Comparison of ENCODE assay signal across 37 cellular contexts in the genomic region with DNA sequence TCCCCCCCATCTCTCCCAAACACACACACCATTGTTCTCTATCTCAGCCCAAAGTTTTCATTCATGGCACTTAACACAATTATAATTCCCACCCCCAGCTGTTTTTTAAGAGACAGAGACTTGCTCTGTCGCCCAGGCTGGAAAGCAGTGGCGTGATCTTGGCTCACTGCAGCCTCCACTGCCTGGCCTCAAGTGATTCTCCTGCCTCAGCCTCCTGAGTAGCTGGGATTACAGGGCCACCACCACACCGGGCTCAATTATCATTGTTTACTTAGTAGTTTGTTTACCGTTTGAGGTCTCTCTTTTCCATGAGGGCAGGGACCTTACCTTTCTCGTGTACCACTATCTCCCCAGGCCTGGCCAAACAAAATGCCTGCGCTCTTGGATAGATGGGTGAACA.
"Had no signal": no experiment of that assay in that cellular context is flagged by ENCODE, and none has a peak within 500 bp of the region (broad histone marks: within the 10 kb centered on the region; RNA-seq: fewer than 3 reads in every experiment).

No MANE protein-coding gene starts in this region.

- H3K4me1 Mint-ChIP-seq: activated CD4-positive, alpha-beta memory T cell treated with anti-CD3 and anti-CD28 coated beads, Interleukin-2, amount 10 ng/mL, durations not matched to agents 7 days and 5 days; activated CD4-positive, alpha-beta T cell treated with anti-CD3 and anti-CD28 coated beads for 36 hours; activated CD4-positive, alpha-beta T cell treated with anti-CD3 and anti-CD28 coated beads, Interleukin-2, amount 10 ng/mL, durations not matched to agents 7 days and 5 days; activated CD8-positive, alpha-beta memory T cell treated with anti-CD3 and anti-CD28 coated beads, Interleukin-2, amount 10 ng/mL, durations not matched to agents 7 days and 5 days; activated naive CD4-positive, alpha-beta T cell treated with anti-CD3 and anti-CD28 coated beads, Interleukin-2, amount 10 ng/mL, durations not matched to agents 7 days and 5 days; activated naive CD4-positive, alpha-beta T cell treated with anti-CD3 and anti-CD28 coated beads, Interleukin-2, amount 50 U/mL, for 24 hours; activated naive CD8-positive, alpha-beta T cell treated with anti-CD3 and anti-CD28 coated beads, Interleukin-2, amount 10 ng/mL, durations not matched to agents 7 days and 5 days; activated naive CD8-positive, alpha-beta T cell treated with anti-CD3 and anti-CD28 coated beads, Interleukin-2, amount 50 U/mL, for 24 hours; brain; central memory CD8-positive, alpha-beta T cell; WTC11 had no signal

- H3K4me3 ChIP-seq: ascending aorta, cardiac muscle cell had no signal

- H3K9me3 Mint-ChIP-seq: activated CD4-positive, alpha-beta memory T cell treated with anti-CD3 and anti-CD28 coated beads, Interleukin-2, amount 10 ng/mL, durations not matched to agents 7 days and 5 days; activated CD4-positive, alpha-beta T cell treated with anti-CD3 and anti-CD28 coated beads, Interleukin-2, amount 10 ng/mL, durations not matched to agents 7 days and 5 days; activated naive CD4-positive, alpha-beta T cell treated with anti-CD3 and anti-CD28 coated beads, Interleukin-2, amount 10 ng/mL, durations not matched to agents 7 days and 5 days; activated naive CD4-positive, alpha-beta T cell treated with anti-CD3 and anti-CD28 coated beads, Interleukin-2, amount 50 U/mL, for 24 hours; activated naive CD8-positive, alpha-beta T cell treated with anti-CD3 and anti-CD28 coated beads, Interleukin-2, amount 10 ng/mL, durations not matched to agents 7 days and 5 days; activated naive CD8-positive, alpha-beta T cell treated with anti-CD3 and anti-CD28 coated beads, Interleukin-2, amount 50 U/mL, for 24 hours; activated T-cell treated with anti-CD3 and anti-CD28 coated beads, Interleukin-2, amount 50 U/mL, for 24 hours; activated T-helper 2 cell treated with anti-CD3 and anti-CD28 coated beads, Interferon-gamma antibody, Interleukin-2, Interleukin-4, amounts not matched to agents 10 μg/mL and 5 μg/mL and 100 μg/mL, durations not matched to agents 14 hours and 24 hours and 36 hours; brain; central memory CD8-positive, alpha-beta T cell; T-helper 1 cell treated with Interleukin-12 subunit alpha and Interleukin-12 subunit beta and Interleukin-4 antibody, amounts not matched to agents 30 μg/mL and 1 μg/mL, for 36 hours; T-helper 2 cell treated with Interferon-gamma antibody and Interleukin-4, amounts not matched to agents 5 μg/mL and 100 μg/mL, for 36 hours; WTC11 had no signal

- H3K9me3 ChIP-seq: ascending aorta had no signal

- ATAC-seq: activated CD4-positive, alpha-beta T cell treated with anti-CD3 and anti-CD28 coated beads for 36 hours; activated CD4-positive, CD25-positive, alpha-beta regulatory T cell treated with anti-CD3 and anti-CD28 coated beads, Interleukin-2, amount 50 U/mL, for 24 hours; activated CD8-positive, alpha-beta memory T cell treated with anti-CD3 and anti-CD28 coated beads, Interleukin-2, amount 10 ng/mL, durations not matched to agents 7 days and 5 days; activated CD8-positive, alpha-beta T cell treated with anti-CD3 and anti-CD28 coated beads, Interleukin-2, amount 10 ng/mL, durations not matched to agents 7 days and 5 days; activated naive CD8-positive, alpha-beta T cell treated with anti-CD3 and anti-CD28 coated beads, Interleukin-2, amount 50 U/mL, for 24 hours; WTC11 had no signal

- DNase-seq: activated CD4-positive, alpha-beta memory T cell treated with anti-CD3 and anti-CD28 coated beads, Interleukin-2, amount 10 ng/mL, durations not matched to agents 7 days and 5 days; activated CD4-positive, alpha-beta T cell treated with anti-CD3 and anti-CD28 coated beads for 1 hour; activated CD4-positive, alpha-beta T cell treated with anti-CD3 and anti-CD28 coated beads for 36 hours; activated CD4-positive, alpha-beta T cell treated with anti-CD3 and anti-CD28 coated beads for 48 hours; activated CD4-positive, alpha-beta T cell treated with anti-CD3 and anti-CD28 coated beads, Interleukin-2, amount 10 ng/mL, durations not matched to agents 7 days and 5 days; activated CD4-positive, alpha-beta T cell treated with anti-CD3 and anti-CD28 coated beads, Interleukin-2, amount 50 U/mL, for 48 hours; activated CD4-positive, CD25-positive, alpha-beta regulatory T cell; activated CD8-positive, alpha-beta memory T cell treated with anti-CD3 and anti-CD28 coated beads for 24 hours; activated CD8-positive, alpha-beta memory T cell treated with anti-CD3 and anti-CD28 coated beads, Interleukin-2, amount 10 ng/mL, durations not matched to agents 7 days and 5 days; activated CD8-positive, alpha-beta memory T cell treated with anti-CD3 and anti-CD28 coated beads, Interleukin-2, amount 50 U/mL, for 48 hours; activated CD8-positive, alpha-beta T cell treated with anti-CD3 and anti-CD28 coated beads, Interleukin-2, amount 10 ng/mL, durations not matched to agents 7 days and 5 days; activated effector memory CD4-positive, alpha-beta T cell treated with Interleukin-2 at 50 U/mL for 16 hours; activated gamma-delta T cell; activated naive CD4-positive, alpha-beta T cell treated with anti-CD3 and anti-CD28 coated beads, Interleukin-2, amount 10 ng/mL, durations not matched to agents 7 days and 5 days; activated naive CD4-positive, alpha-beta T cell treated with Interleukin-2 at 50 U/mL for 16 hours; activated naive CD8-positive, alpha-beta T cell treated with anti-CD3 and anti-CD28 coated beads, Interleukin-2, amount 10 ng/mL, durations not matched to agents 7 days and 5 days; activated naive CD8-positive, alpha-beta T cell treated with anti-CD3 and anti-CD28 coated beads, Interleukin-2, amount 50 U/mL, for 24 hours; activated T-cell treated with anti-CD3 and anti-CD28 coated beads, Interleukin-2, amount 50 U/mL, for 24 hours; activated T-cell treated with anti-CD3 and anti-CD28 coated beads, Interleukin-2, amount 50 U/mL, for 48 hours; amygdala; anterior cingulate cortex; caudate nucleus; T-helper 1 cell; T-helper 2 cell; T-helper 9 cell; WERI-Rb-1 had no signal

- H3K4me1 ChIP-seq: ascending aorta had no signal

- H3K27ac Mint-ChIP-seq: activated CD4-positive, alpha-beta memory T cell treated with anti-CD3 and anti-CD28 coated beads, Interleukin-2, amount 10 ng/mL, durations not matched to agents 7 days and 5 days; activated CD4-positive, alpha-beta T cell treated with anti-CD3 and anti-CD28 coated beads for 36 hours; activated CD4-positive, alpha-beta T cell treated with anti-CD3 and anti-CD28 coated beads, Interleukin-2, amount 10 ng/mL, durations not matched to agents 7 days and 5 days; activated CD8-positive, alpha-beta memory T cell treated with anti-CD3 and anti-CD28 coated beads, Interleukin-2, amount 10 ng/mL, durations not matched to agents 7 days and 5 days; activated CD8-positive, alpha-beta T cell treated with anti-CD3 and anti-CD28 coated beads, Interleukin-2, amount 10 ng/mL, durations not matched to agents 7 days and 5 days; activated naive CD4-positive, alpha-beta T cell treated with anti-CD3 and anti-CD28 coated beads, Interleukin-2, amount 10 ng/mL, durations not matched to agents 7 days and 5 days; activated naive CD4-positive, alpha-beta T cell treated with anti-CD3 and anti-CD28 coated beads, Interleukin-2, amount 50 U/mL, for 24 hours; activated naive CD8-positive, alpha-beta T cell; activated naive CD8-positive, alpha-beta T cell treated with anti-CD3 and anti-CD28 coated beads, Interleukin-2, amount 10 ng/mL, durations not matched to agents 7 days and 5 days; activated naive CD8-positive, alpha-beta T cell treated with anti-CD3 and anti-CD28 coated beads, Interleukin-2, amount 50 U/mL, for 24 hours; activated T-cell treated with anti-CD3 and anti-CD28 coated beads, Interleukin-2, amount 50 U/mL, for 24 hours; activated T-helper 2 cell treated with anti-CD3 and anti-CD28 coated beads, Interferon-gamma antibody, Interleukin-2, Interleukin-4, amounts not matched to agents 10 μg/mL and 5 μg/mL and 100 μg/mL, durations not matched to agents 14 hours and 24 hours and 36 hours; brain; T-helper 1 cell treated with Interleukin-12 subunit alpha and Interleukin-12 subunit beta and Interleukin-4 antibody, amounts not matched to agents 30 μg/mL and 1 μg/mL, for 36 hours; T-helper 2 cell treated with Interferon-gamma antibody and Interleukin-4, amounts not matched to agents 5 μg/mL and 100 μg/mL, for 36 hours; WTC11 had no signal

- H3K27me3 Mint-ChIP-seq: activated CD4-positive, alpha-beta T cell treated with anti-CD3 and anti-CD28 coated beads for 36 hours; activated CD4-positive, alpha-beta T cell treated with anti-CD3 and anti-CD28 coated beads, Interleukin-2, amount 10 ng/mL, durations not matched to agents 7 days and 5 days; activated CD8-positive, alpha-beta memory T cell treated with anti-CD3 and anti-CD28 coated beads, Interleukin-2, amount 10 ng/mL, durations not matched to agents 7 days and 5 days; activated naive CD4-positive, alpha-beta T cell treated with anti-CD3 and anti-CD28 coated beads, Interleukin-2, amount 50 U/mL, for 24 hours; activated naive CD8-positive, alpha-beta T cell; activated naive CD8-positive, alpha-beta T cell treated with anti-CD3 and anti-CD28 coated beads, Interleukin-2, amount 10 ng/mL, durations not matched to agents 7 days and 5 days; activated naive CD8-positive, alpha-beta T cell treated with anti-CD3 and anti-CD28 coated beads, Interleukin-2, amount 50 U/mL, for 24 hours; activated T-cell treated with anti-CD3 and anti-CD28 coated beads, Interleukin-2, amount 50 U/mL, for 24 hours; brain; central memory CD8-positive, alpha-beta T cell had no signal

- H3K4me3 Mint-ChIP-seq: activated CD4-positive, alpha-beta memory T cell treated with anti-CD3 and anti-CD28 coated beads, Interleukin-2, amount 10 ng/mL, durations not matched to agents 7 days and 5 days; activated CD4-positive, alpha-beta T cell treated with anti-CD3 and anti-CD28 coated beads for 36 hours; activated CD4-positive, alpha-beta T cell treated with anti-CD3 and anti-CD28 coated beads, Interleukin-2, amount 10 ng/mL, durations not matched to agents 7 days and 5 days; activated CD8-positive, alpha-beta memory T cell treated with anti-CD3 and anti-CD28 coated beads, Interleukin-2, amount 10 ng/mL, durations not matched to agents 7 days and 5 days; activated CD8-positive, alpha-beta T cell treated with anti-CD3 and anti-CD28 coated beads, Interleukin-2, amount 10 ng/mL, durations not matched to agents 7 days and 5 days; activated naive CD4-positive, alpha-beta T cell treated with anti-CD3 and anti-CD28 coated beads, Interleukin-2, amount 10 ng/mL, durations not matched to agents 7 days and 5 days; activated naive CD4-positive, alpha-beta T cell treated with anti-CD3 and anti-CD28 coated beads, Interleukin-2, amount 50 U/mL, for 24 hours; activated naive CD8-positive, alpha-beta T cell; activated naive CD8-positive, alpha-beta T cell treated with anti-CD3 and anti-CD28 coated beads, Interleukin-2, amount 10 ng/mL, durations not matched to agents 7 days and 5 days; activated naive CD8-positive, alpha-beta T cell treated with anti-CD3 and anti-CD28 coated beads, Interleukin-2, amount 50 U/mL, for 24 hours; activated T-cell treated with anti-CD3 and anti-CD28 coated beads, Interleukin-2, amount 50 U/mL, for 24 hours; brain; central memory CD8-positive, alpha-beta T cell; T-helper 1 cell treated with Interleukin-12 subunit alpha and Interleukin-12 subunit beta and Interleukin-4 antibody, amounts not matched to agents 30 μg/mL and 1 μg/mL, for 36 hours; T-helper 2 cell treated with Interferon-gamma antibody and Interleukin-4, amounts not matched to agents 5 μg/mL and 100 μg/mL, for 36 hours; WTC11 had no signal

- H3K27ac ChIP-seq: ascending aorta, cardiac muscle cell, WERI-Rb-1 had no signal

- H3K36me3 Mint-ChIP-seq: activated CD8-positive, alpha-beta memory T cell treated with anti-CD3 and anti-CD28 coated beads, Interleukin-2, amount 10 ng/mL, durations not matched to agents 7 days and 5 days; activated naive CD4-positive, alpha-beta T cell treated with anti-CD3 and anti-CD28 coated beads, Interleukin-2, amount 10 ng/mL, durations not matched to agents 7 days and 5 days; activated naive CD4-positive, alpha-beta T cell treated with anti-CD3 and anti-CD28 coated beads, Interleukin-2, amount 50 U/mL, for 24 hours; activated naive CD8-positive, alpha-beta T cell; activated naive CD8-positive, alpha-beta T cell treated with anti-CD3 and anti-CD28 coated beads, Interleukin-2, amount 10 ng/mL, durations not matched to agents 7 days and 5 days; WTC11 had no signal

- H3K27me3 ChIP-seq: ascending aorta, cardiac muscle cell had no signal

- H3K36me3 ChIP-seq: ascending aorta, cardiac muscle cell had no signal
